ENCODE assay signal across 8 cellular contexts in genomic region chr15:43370975-43371974, GRCh38. TPM values are rescaled to one million over a fixed set of nuclear protein-coding genes. Genes with fewer than 3 reads are reported as not detected.
DNase-seq lines count a peak whose midpoint lies in the region; ATAC-seq and TF ChIP-seq lines count a peak whose summit lies in the region.

TUBGCP4 (plus strand) TSS chr15:43371101; CDS start chr15:43371355, 254 bp downstream.
ZSCAN29 (minus strand) TSS chr15:43371043; CDS start chr15:43369913, 1,130 bp downstream.

- H3K4me3 ChIP-seq in HUES64 (ENCODE audit: low read length), result peak within 1 kb of the TSS; percentile 82
- H3K4me3 ChIP-seq in esophagus muscularis mucosa, result peak within 1 kb of the TSS; percentile 66 to 97 (median 80)
- peak within 1 kb of the TSS; percentile 82 to 90 for H3K4me3 ChIP-seq in muscle layer of duodenum (ENCODE audit: low read depth in 1 of 2, low read length in 2 of 2)

- no peak for TF ChIP-seq POLR2A in esophagus muscularis mucosa (IDR thresholded peaks at IDR 0.05; ENCODE audit: low read depth)

- under 1% methylated on average over 62 of the region's 66 CpGs for WGBS in HUES64
- 9% methylated on average over 18 of the region's 66 CpGs for WGBS in esophagus muscularis mucosa

- peak in 2 of 3 experiments; percentile 9 to 38 for TF ChIP-seq CTCF in esophagus muscularis mucosa (IDR thresholded peaks at IDR 0.05)

- H3K9ac ChIP-seq in HUES64 (ENCODE audit: low read depth, low read length), result peak within 1 kb of the TSS; percentile 82

- TF ChIP-seq EP300 in esophagus muscularis mucosa (IDR thresholded peaks at IDR 0.05), result no peak

- H3K36me3 ChIP-seq in HUES64 (ENCODE audit: insufficient read depth, low read length), result peaks cover 26% of the 10 kb centered on the region
- H3K36me3 ChIP-seq in esophagus muscularis mucosa, result peaks cover 1 to 20% (median 12%) of the 10 kb centered on the region in 4 donors
- peaks cover 12 to 15% of the 10 kb centered on the region in 2 donors for H3K36me3 ChIP-seq in muscle layer of duodenum (ENCODE audit: control insufficient read depth in 1 of 2, insufficient read depth in 2 of 2, low read length in 2 of 2)

- peak; percentile 58 for DNase-seq in COLO829 (ENCODE audit: low spot score)
- peak; percentile 92 for DNase-seq in OCI-M1 (lab: John Stamatoyannopoulos, UW)
- DNase-seq in activated T-cell treated with anti-CD3 and anti-CD28 coated beads, Interleukin-2, amount 50 U/mL, for 1 hour, result peak; percentile 75
- peak; percentile 94 for DNase-seq in esophagus muscularis mucosa (ENCODE audit: extremely low spot score)
- DNase-seq in stimulated activated CD8-positive, alpha-beta memory T cell treated with anti-CD3 and anti-CD28 coated beads, Interleukin-7, amount 100 ng/mL, for 4 hours (ENCODE audit: low read depth in 2 of 2), result peak; percentile 52 to 73

- H3K27me3 ChIP-seq in HUES64 (ENCODE audit: insufficient read depth, low read length), result no peaks in the 10 kb centered on the region
- H3K27me3 ChIP-seq in esophagus muscularis mucosa, result no peaks in the 10 kb centered on the region
- no peaks in the 10 kb centered on the region for H3K27me3 ChIP-seq in muscle layer of duodenum (ENCODE audit: low read depth, low read length)

- H3K4me1 ChIP-seq in HUES64 (ENCODE audit: insufficient read depth, low read length) (peaks cover 12% of the 10 kb centered on the region), esophagus muscularis mucosa (peaks cover 26 to 34% (median 33%) of the 10 kb centered on the region in 4 donors), muscle layer of duodenum (ENCODE audit: control insufficient read depth in 1 of 2, insufficient read depth in 2 of 2, low read length in 2 of 2) (peaks cover 21 to 24% of the 10 kb centered on the region in 2 donors)

- intact Hi-C loops in esophagus muscularis mucosa (cut with DNase I), result loop anchor here (5.0 kb wide), 1 partner anchor 39 kb away; the partner anchor contains the start of gene LCMT2

- peak; percentile 74 for ATAC-seq in GM21360 (IDR thresholded peaks at IDR 0.05; ENCODE audit: unreplicated experiment)

- H3K9me3 ChIP-seq in HUES64 (ENCODE audit: insufficient read depth, low read depth, low read length) (no peaks in the 10 kb centered on the region), esophagus muscularis mucosa (no peaks in the 10 kb centered on the region), muscle layer of duodenum (ENCODE audit: control insufficient read depth in 1 of 2, low read length in 2 of 2) (no peaks in the 10 kb centered on the region)

- H3K27ac ChIP-seq in HUES64 (ENCODE audit: low read depth, low read length) (peak within 1 kb of the TSS; percentile 83), esophagus muscularis mucosa (replicated peaks in 1 of 4) (peak within 1 kb of the TSS; percentile 75 to 84 (median 79)), muscle layer of duodenum (ENCODE audit: low read length) (peak within 1 kb of the TSS; percentile 2)

RNA-seq across cellular contexts. Expression of gene TUBGCP4, which starts in this region (rescaled TPM):
- 12.9 TPM for polyA plus RNA-seq in HUES64 (2013, experiment 1 of 2)
- polyA plus RNA-seq in HUES64 (2013, experiment 2 of 2), result 14.8 TPM
- total RNA-seq in esophagus muscularis mucosa, result 10 to 100 TPM in 3 of 4 donors, 1 to 10 TPM in 1; 9.3 to 17.0 (median 14.1) TPM

RNA-seq across cellular contexts. Expression of gene ZSCAN29, which starts in this region (rescaled TPM):
- 26.0 TPM for polyA plus RNA-seq in HUES64 (2013, experiment 1 of 2)
- polyA plus RNA-seq in HUES64 (2013, experiment 2 of 2), result 26.8 TPM
- 10 to 100 TPM; 17.4 to 34.6 (median 21.5) TPM for total RNA-seq in esophagus muscularis mucosa

Comparison
In these comparisons a context has a peak if more than half of its experiments do, and no peak if none do; other contexts are left out.
1. Peak in every context shown above with its lines: DNase-seq, ATAC-seq, H3K4me3 ChIP-seq and H3K27ac ChIP-seq.
2. H3K27ac ChIP-seq: peak in every context shown above with its lines; median percentile 83 in HUES64; 79 in esophagus muscularis mucosa; 2 in muscle layer of duodenum.